In genomic region chr9:136621019-136621733, GRCh38 we compare ENCODE assay signal across 18 cellular contexts. TPM values are rescaled to one million over a fixed set of nuclear protein-coding genes. Genes with fewer than 3 reads are reported as not detected.
DNase-seq lines count a peak whose midpoint lies in the region; ATAC-seq and TF ChIP-seq lines count a peak whose summit lies in the region.
"Had no signal": no experiment of that assay in that cellular context is flagged by ENCODE, and none has a peak within 500 bp of the region (broad histone marks: within the 10 kb centered on the region; RNA-seq: fewer than 3 reads in every experiment).

No MANE protein-coding gene starts in this region.

- H3K36me3 ChIP-seq in right atrium auricular region = no peaks in the 10 kb centered on the region
- no peaks in the 10 kb centered on the region for H3K36me3 ChIP-seq in lower lobe of right lung
- H3K36me3 ChIP-seq: heart left ventricle, sigmoid colon had no signal

- TF ChIP-seq CTCF in right atrium auricular region (IDR thresholded peaks at IDR 0.05) (no peak), lower lobe of right lung (IDR thresholded peaks at IDR 0.05) (no peak), WTC11 (IDR thresholded peaks at IDR 0.05) (no peak), GM13977 (IDR thresholded peaks at IDR 0.05; ENCODE audit: extremely low read depth, insufficient read depth, missing control alignments) (no peak)

- no peaks in the 10 kb centered on the region for H3K27me3 ChIP-seq in right cardiac atrium (ENCODE audit: control insufficient read depth, insufficient read depth)
- no peaks in the 10 kb centered on the region for H3K27me3 ChIP-seq in right atrium auricular region
- no peaks in the 10 kb centered on the region for H3K27me3 ChIP-seq in lower lobe of right lung (ENCODE audit: low read depth)
- H3K27me3 ChIP-seq: heart left ventricle, sigmoid colon had no signal

- WGBS in right cardiac atrium = 76% methylated on average over 34 of the region's 34 CpGs

- H3K27me3 Mint-ChIP-seq in T-helper 2 cell treated with Interferon-gamma antibody and Interleukin-4, amounts not matched to agents 5 μg/mL and 100 μg/mL, for 36 hours (ENCODE audit: low read depth) = no peaks in the 10 kb centered on the region
- no peaks in the 10 kb centered on the region for H3K27me3 Mint-ChIP-seq in WTC11 (ENCODE audit: low read depth)
- H3K27me3 Mint-ChIP-seq: activated CD4-positive, alpha-beta T cell treated with anti-CD3 and anti-CD28 coated beads, Interleukin-2, amount 10 ng/mL, durations not matched to agents 7 days and 5 days; brain; type B pancreatic cell had no signal

- H3K9me3 ChIP-seq in right cardiac atrium (ENCODE audit: control insufficient read depth, low read length) = no peaks in the 10 kb centered on the region
- no peaks in the 10 kb centered on the region for H3K9me3 ChIP-seq in right atrium auricular region
- no peaks in the 10 kb centered on the region for H3K9me3 ChIP-seq in lower lobe of right lung
- H3K9me3 ChIP-seq: heart left ventricle, sigmoid colon had no signal

- no peaks in the 10 kb centered on the region for H3K9me3 Mint-ChIP-seq in T-helper 2 cell treated with Interferon-gamma antibody and Interleukin-4, amounts not matched to agents 5 μg/mL and 100 μg/mL, for 36 hours
- no peaks in the 10 kb centered on the region for H3K9me3 Mint-ChIP-seq in WTC11
- H3K9me3 Mint-ChIP-seq: activated CD4-positive, alpha-beta T cell treated with anti-CD3 and anti-CD28 coated beads, Interleukin-2, amount 10 ng/mL, durations not matched to agents 7 days and 5 days; activated naive CD4-positive, alpha-beta T cell treated with anti-CD3 and anti-CD28 coated beads, Interleukin-2, amount 10 ng/mL, durations not matched to agents 7 days and 5 days; type B pancreatic cell had no signal

- in situ Hi-C loops in GM13977 (cut with MboI; ENCODE audit: low pct_unique_long_range_greater_than_20kb, low sequenced_read_pairs, unreplicated experiment) = no loop called here

- no peak overlapping the region for H3K4me3 ChIP-seq in right cardiac atrium (ENCODE audit: low read length)
- H3K4me3 ChIP-seq in right atrium auricular region = no peak overlapping the region
- no peak overlapping the region for H3K4me3 ChIP-seq in lower lobe of right lung
- H3K4me3 ChIP-seq: heart left ventricle, sigmoid colon, SK-N-MC had no signal

- no peaks in the 10 kb centered on the region for H3K4me1 ChIP-seq in right cardiac atrium (ENCODE audit: control insufficient read depth, insufficient read depth, low read length)
- peaks cover 0 to 45% of the 10 kb centered on the region in 2 donors for H3K4me1 ChIP-seq in right atrium auricular region
- peaks cover 71% of the 10 kb centered on the region for H3K4me1 ChIP-seq in lower lobe of right lung

- no peak for ATAC-seq in right cardiac atrium
- no peak for ATAC-seq in lower lobe of right lung
- ATAC-seq in HG03432 (IDR thresholded peaks at IDR 0.05; ENCODE audit: unreplicated experiment) = no peak
- no peak for ATAC-seq in WTC11
- ATAC-seq: heart left ventricle had no signal

- intact Hi-C loops in right cardiac atrium (cut with DNase I) (no loop called here), lower lobe of right lung (cut with DNase I) (no loop called here)

- H3K4me3 Mint-ChIP-seq in T-helper 2 cell treated with Interferon-gamma antibody and Interleukin-4, amounts not matched to agents 5 μg/mL and 100 μg/mL, for 36 hours = no peak overlapping the region
- no peak overlapping the region for H3K4me3 Mint-ChIP-seq in WTC11
- H3K4me3 Mint-ChIP-seq: activated CD4-positive, alpha-beta T cell treated with anti-CD3 and anti-CD28 coated beads, Interleukin-2, amount 10 ng/mL, durations not matched to agents 7 days and 5 days; activated naive CD4-positive, alpha-beta T cell treated with anti-CD3 and anti-CD28 coated beads, Interleukin-2, amount 10 ng/mL, durations not matched to agents 7 days and 5 days; brain; type B pancreatic cell had no signal

- no peaks in the 10 kb centered on the region for H3K36me3 Mint-ChIP-seq in T-helper 2 cell treated with Interferon-gamma antibody and Interleukin-4, amounts not matched to agents 5 μg/mL and 100 μg/mL, for 36 hours (ENCODE audit: low read depth)
- no peaks in the 10 kb centered on the region for H3K36me3 Mint-ChIP-seq in WTC11
- H3K36me3 Mint-ChIP-seq: activated naive CD4-positive, alpha-beta T cell treated with anti-CD3 and anti-CD28 coated beads, Interleukin-2, amount 10 ng/mL, durations not matched to agents 7 days and 5 days; brain; type B pancreatic cell had no signal

- DNase-seq in right cardiac atrium = peak in 2 of 3 donors; percentile 49 to 61
- no peak for DNase-seq in right atrium auricular region (ENCODE audit: low spot score)
- DNase-seq in amniotic epithelial cell (ENCODE audit: low read depth) = peak; percentile 30
- no peak for DNase-seq in lower lobe of right lung
- no peak for DNase-seq in T-helper 2 cell treated with Interferon-gamma antibody and Interleukin-4, amounts not matched to agents 5 μg/mL and 100 μg/mL, for 36 hours (ENCODE audit: low spot score)
- no peak for DNase-seq in WTC11 (ENCODE audit: low spot score)
- DNase-seq in GM13977 (ENCODE audit: low spot score) = no peak
- DNase-seq: activated CD4-positive, alpha-beta T cell treated with anti-CD3 and anti-CD28 coated beads, Interleukin-2, amount 10 ng/mL, durations not matched to agents 7 days and 5 days; activated naive CD4-positive, alpha-beta T cell treated with anti-CD3 and anti-CD28 coated beads, Interleukin-2, amount 10 ng/mL, durations not matched to agents 7 days and 5 days; Karpas-422; NCI-H526; nucleus accumbens; sigmoid colon had no signal

- no peak overlapping the region for H3K27ac Mint-ChIP-seq in T-helper 2 cell treated with Interferon-gamma antibody and Interleukin-4, amounts not matched to agents 5 μg/mL and 100 μg/mL, for 36 hours
- no peak overlapping the region for H3K27ac Mint-ChIP-seq in WTC11
- H3K27ac Mint-ChIP-seq: activated CD4-positive, alpha-beta T cell treated with anti-CD3 and anti-CD28 coated beads, Interleukin-2, amount 10 ng/mL, durations not matched to agents 7 days and 5 days; activated naive CD4-positive, alpha-beta T cell treated with anti-CD3 and anti-CD28 coated beads, Interleukin-2, amount 10 ng/mL, durations not matched to agents 7 days and 5 days; type B pancreatic cell had no signal

- POLR2A ChIA-PET in WTC11 (lab: Charles Lee) = no interaction called here

- no peak overlapping the region for H3K27ac ChIP-seq in right cardiac atrium (ENCODE audit: low read length)
- H3K27ac ChIP-seq in right atrium auricular region = no peak overlapping the region
- H3K27ac ChIP-seq in lower lobe of right lung = peak overlapping the region; percentile 73
- H3K27ac ChIP-seq: sigmoid colon, SK-N-MC had no signal

- no peaks in the 10 kb centered on the region for H3K4me1 Mint-ChIP-seq in T-helper 2 cell treated with Interferon-gamma antibody and Interleukin-4, amounts not matched to agents 5 μg/mL and 100 μg/mL, for 36 hours (ENCODE audit: low read depth)
- no peaks in the 10 kb centered on the region for H3K4me1 Mint-ChIP-seq in WTC11
- H3K4me1 Mint-ChIP-seq: activated naive CD4-positive, alpha-beta T cell treated with anti-CD3 and anti-CD28 coated beads, Interleukin-2, amount 10 ng/mL, durations not matched to agents 7 days and 5 days had no signal

- CTCF ChIA-PET in WTC11 (lab: Charles Lee) = no interaction called here

TF ChIP-seq in WTC11, 78 proteins besides CTCF, POLR2A, EP300 and RAD21 (continues in another document):
- TF ChIP-seq ZNF232 (CRISPR knock-in tag; IDR thresholded peaks at IDR 0.05) = no peak
- TF ChIP-seq KAT7 (CRISPR knock-in tag; IDR thresholded peaks at IDR 0.05; ENCODE audit: borderline replicate concordance) = no peak
- no peak for TF ChIP-seq SMAD4 (CRISPR knock-in tag; IDR thresholded peaks at IDR 0.05)
- TF ChIP-seq, protein P1, sequence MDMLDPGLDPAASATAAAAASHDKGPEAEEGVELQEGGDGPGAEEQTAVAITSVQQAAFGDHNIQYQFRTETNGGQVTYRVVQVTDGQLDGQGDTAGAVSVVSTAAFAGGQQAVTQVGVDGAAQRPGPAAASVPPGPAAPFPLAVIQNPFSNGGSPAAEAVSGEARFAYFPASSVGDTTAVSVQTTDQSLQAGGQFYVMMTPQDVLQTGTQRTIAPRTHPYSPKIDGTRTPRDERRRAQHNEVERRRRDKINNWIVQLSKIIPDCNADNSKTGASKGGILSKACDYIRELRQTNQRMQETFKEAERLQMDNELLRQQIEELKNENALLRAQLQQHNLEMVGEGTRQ (CRISPR knock-in tag; IDR thresholded peaks at IDR 0.05) = no peak
- TF ChIP-seq ATF1 (CRISPR knock-in tag; IDR thresholded peaks at IDR 0.05) = no peak
- TF ChIP-seq, protein P2, sequence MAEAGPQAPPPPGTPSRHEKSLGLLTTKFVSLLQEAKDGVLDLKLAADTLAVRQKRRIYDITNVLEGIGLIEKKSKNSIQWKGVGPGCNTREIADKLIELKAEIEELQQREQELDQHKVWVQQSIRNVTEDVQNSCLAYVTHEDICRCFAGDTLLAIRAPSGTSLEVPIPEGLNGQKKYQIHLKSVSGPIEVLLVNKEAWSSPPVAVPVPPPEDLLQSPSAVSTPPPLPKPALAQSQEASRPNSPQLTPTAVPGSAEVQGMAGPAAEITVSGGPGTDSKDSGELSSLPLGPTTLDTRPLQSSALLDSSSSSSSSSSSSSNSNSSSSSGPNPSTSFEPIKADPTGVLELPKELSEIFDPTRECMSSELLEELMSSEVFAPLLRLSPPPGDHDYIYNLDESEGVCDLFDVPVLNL (CRISPR knock-in tag; IDR thresholded peaks at IDR 0.05; ENCODE audit: borderline replicate concordance, low read depth) = no peak
- TF ChIP-seq ZNF138 (CRISPR knock-in tag; conservative IDR thresholded peaks at IDR 0.05) = no peak

RNA-seq across cellular contexts. Expression of gene EGFL7, which starts 41.5 kb away (rescaled TPM):
- total RNA-seq in right cardiac atrium = 100 to 1,000 TPM in 1 of 4 donors, 10 to 100 TPM in 3; 73.3 to 148 (median 83.0) TPM
- polyA plus RNA-seq in right cardiac atrium = 113 TPM
- total RNA-seq in right atrium auricular region = 100 to 1,000 TPM; 114 to 120 TPM
- 230 TPM for total RNA-seq in lower lobe of right lung
- 54.6 to 64.9 TPM (median 62.8 TPM) in 3 replicates for total RNA-seq in WTC11 (2021)

Comparison
In these comparisons a context has a peak if more than half of its experiments do, and no peak if none do; other contexts are left out.
1. DNase-seq: peak in right cardiac atrium (2 of 3) and amniotic epithelial cell (single experiment); none in right atrium auricular region (single experiment), lower lobe of right lung (single experiment), T-helper 2 cell treated with Interferon-gamma antibody and Interleukin-4, amounts not matched to agents 5 μg/mL and 100 μg/mL, for 36 hours (single experiment), WTC11 (single experiment) and GM13977 (single experiment).